ENCODE assay signal across 8 cellular contexts in genomic region chr1:36365310-36365895, GRCh38.
DNase-seq lines count a peak whose midpoint lies in the region; FAIRE-seq and TF ChIP-seq lines count a peak whose summit lies in the region.

No MANE protein-coding gene starts in this region.

- H3K27ac ChIP-seq in mucosa of rectum (ENCODE audit: low read depth in 2 of 2, low read length in 2 of 2) = peak overlapping the region; percentile 24 to 38

- peaks cover 28 to 32% of the 10 kb centered on the region in 2 donors for H3K4me1 ChIP-seq in mucosa of rectum (ENCODE audit: control insufficient read depth in 2 of 2, insufficient read depth in 2 of 2, low read length in 2 of 2)

- H3K36me3 ChIP-seq in mucosa of rectum (ENCODE audit: control insufficient read depth in 2 of 2, insufficient read depth in 2 of 2, low read length in 2 of 2) = peaks cover 12 to 24% of the 10 kb centered on the region in 2 donors

- no peak overlapping the region for H3K9ac ChIP-seq in mucosa of rectum (ENCODE audit: low read depth in 1 of 2, low read length in 2 of 2)

- H3K4me3 ChIP-seq in cardiac fibroblast (replicated peaks in 1 of 2; ENCODE audit: low read depth in 2 of 2, low read length in 2 of 2) = no peak overlapping the region
- H3K4me3 ChIP-seq in mucosa of rectum (ENCODE audit: low read length in 2 of 2) = no peak overlapping the region

- no peaks in the 10 kb centered on the region for H3K27me3 ChIP-seq in mucosa of rectum (ENCODE audit: control insufficient read depth in 2 of 2, insufficient read depth in 2 of 2, low read length in 2 of 2)

- H3K9me3 ChIP-seq in mucosa of rectum (ENCODE audit: control insufficient read depth in 2 of 2, low read length in 2 of 2) = no peaks in the 10 kb centered on the region

- no peak for FAIRE-seq in urothelium cell line (lab: Jason Lieb, UNC)

- DNase-seq in AG20443 (ENCODE audit: low spot score) = peak; percentile 67
- DNase-seq in Kasumi-1 (lab: John Stamatoyannopoulos, UW) = peak; percentile 23 to 40
- peak; percentile 74 to 76 for DNase-seq in cardiac fibroblast (ENCODE audit: low read depth in 2 of 2)
- no peak for DNase-seq in GDM1 (lab: John Stamatoyannopoulos, UW)
- no peak for DNase-seq in retina
- DNase-seq in urothelium cell line (ENCODE audit: low spot score) = no peak
- DNase-seq in GM19238 (ENCODE audit: insufficient read length, low spot score) = no peak

- no peak for TF ChIP-seq CTCF in cardiac fibroblast (IDR thresholded peaks at IDR 0.05; ENCODE audit: low read depth, low read length)

Comparison
In these comparisons a context has a peak if more than half of its experiments do, and no peak if none do; other contexts are left out.
1. DNase-seq: peak in AG20443 (single experiment), Kasumi-1 (2 of 2) and cardiac fibroblast (2 of 2); none in GDM1 (single experiment), retina (single experiment), urothelium cell line (single experiment) and GM19238 (single experiment).